In genomic region chr14:95072310-95072709, GRCh38 we compare ENCODE assay signal across 21 cellular contexts.
A peak's percentile ranks its signal among the peaks of the same experiment; 100 is the strongest.
DNase-seq lines count a peak whose midpoint lies in the region; ATAC-seq, FAIRE-seq and TF ChIP-seq lines count a peak whose summit lies in the region.
"Had no signal": no experiment of that assay in that cellular context is flagged by ENCODE, and none has a peak within 500 bp of the region (broad histone marks: within the 10 kb centered on the region; RNA-seq: fewer than 3 reads in every experiment).

No MANE protein-coding gene starts in this region.

- ATAC-seq in GM21381 (IDR thresholded peaks at IDR 0.05; ENCODE audit: unreplicated experiment), result no peak
- ATAC-seq: CD8-positive, alpha-beta T cell; GM12878; GM23338 had no signal

- H3K36me3 ChIP-seq in SK-N-SH (replicated peaks in 1 of 2; ENCODE audit: control insufficient read depth in 1 of 2, insufficient read depth in 2 of 2, low read length in 1 of 2) (no peaks in the 10 kb centered on the region), colonic mucosa (no peaks in the 10 kb centered on the region), neural progenitor cell (no peaks in the 10 kb centered on the region)
- H3K36me3 ChIP-seq: BLaER1 treated with 17β-estradiol and CSF1 and Interleukin-3, amounts not matched to agents 10 nM and 100 nM had no signal

- H4K20me1 ChIP-seq in SK-N-SH (ENCODE audit: insufficient read depth) (no peaks in the 10 kb centered on the region), neural progenitor cell (ENCODE audit: low read depth) (no peaks in the 10 kb centered on the region)
- H4K20me1 ChIP-seq: BLaER1 treated with 17β-estradiol and CSF1 and Interleukin-3, amounts not matched to agents 10 nM and 100 nM had no signal

- no peaks in the 10 kb centered on the region for H3K9me2 ChIP-seq in SK-N-SH

- H3K27ac ChIP-seq in SK-N-SH (ENCODE audit: low read depth in 2 of 2, low read length in 1 of 2) (peak overlapping the region in 1 of 2 experiments; percentile 43; a peak in 1 of 4 replicates), colonic mucosa (no peak overlapping the region), neural progenitor cell (no peak overlapping the region)
- H3K27ac ChIP-seq: BLaER1 treated with 17β-estradiol and CSF1 and Interleukin-3, amounts not matched to agents 10 nM and 100 nM; HL-60 had no signal

- no peak for TF ChIP-seq EP300 in SK-N-SH (IDR thresholded peaks at IDR 0.05; ENCODE audit: borderline replicate concordance in 1 of 2, low read depth in 1 of 2, low read length in 1 of 2)

- no TSS peak for BruUV-seq in MCF 10A (replicated peaks; lab: Mats Ljungman, UMichigan)

- no peak overlapping the region for H3K27ac Mint-ChIP-seq in neural progenitor cell
- H3K27ac Mint-ChIP-seq in MCF 10A (ENCODE audit: low read depth, unreplicated experiment), result no peak overlapping the region
- H3K27ac Mint-ChIP-seq: B cell; CD8-positive, alpha-beta T cell; GM23338 had no signal

- H3K4me1 Mint-ChIP-seq in neural progenitor cell (peaks cover 23% of the 10 kb centered on the region), MCF 10A (ENCODE audit: insufficient read depth, unreplicated experiment) (no peaks in the 10 kb centered on the region)
- H3K4me1 Mint-ChIP-seq: B cell, GM23338 had no signal

- intact Hi-C loops in colonic mucosa (cut with DNase I), result no loop called here
- intact Hi-C loops in MCF 10A (cut with micrococcal nuclease), result no loop called here

- WGBS in SK-N-SH (ENCODE audit: low lambda C conversion rate), result 30% methylated on average over 6 of the region's 6 CpGs

- CTCF ChIA-PET in SK-N-SH (lab: Yijun Ruan, JAX) (interaction anchor here (0.7 to 2.0 kb wide), 4 partner anchors 9 to 826 kb away, joined by 3 to 7 read pairs (median 4); no protein-coding TSS in a partner anchor), MCF 10A (lab: Yijun Ruan, JAX) (interaction anchor here (0.5 kb wide), 1 partner anchor 322 kb away, joined by 3 read pairs; no protein-coding TSS in a partner anchor)

- POLR2A ChIA-PET in SK-N-SH (lab: Yijun Ruan, JAX), result no interaction called here
- POLR2A ChIA-PET in MCF 10A (lab: Yijun Ruan, JAX), result no interaction called here

- H3K27me3 ChIP-seq in SK-N-SH (ENCODE audit: insufficient read depth) (no peaks in the 10 kb centered on the region), colonic mucosa (no peaks in the 10 kb centered on the region), neural progenitor cell (no peaks in the 10 kb centered on the region)
- H3K27me3 ChIP-seq: BLaER1 treated with 17β-estradiol and CSF1 and Interleukin-3, amounts not matched to agents 10 nM and 100 nM had no signal

- no peak for TF ChIP-seq CTCF in SK-N-SH (IDR thresholded peaks at IDR 0.05)
- TF ChIP-seq CTCF in colonic mucosa (IDR thresholded peaks at IDR 0.05), result no peak
- no peak for TF ChIP-seq CTCF in neural progenitor cell (IDR thresholded peaks at IDR 0.05)
- no peak for TF ChIP-seq CTCF in MCF 10A (IDR thresholded peaks at IDR 0.05; ENCODE audit: unreplicated experiment)

- H3K36me3 Mint-ChIP-seq in neural progenitor cell (no peaks in the 10 kb centered on the region), MCF 10A (ENCODE audit: insufficient read depth, unreplicated experiment) (no peaks in the 10 kb centered on the region)
- H3K36me3 Mint-ChIP-seq: CD8-positive, alpha-beta T cell had no signal

- H3K4me3 Mint-ChIP-seq in neural progenitor cell (no peak overlapping the region), MCF 10A (ENCODE audit: unreplicated experiment) (no peak overlapping the region)
- H3K4me3 Mint-ChIP-seq: B cell; CD8-positive, alpha-beta T cell; GM23338 had no signal

- H3K9me3 ChIP-seq in SK-N-SH (no peaks in the 10 kb centered on the region), colonic mucosa (no peaks in the 10 kb centered on the region), neural progenitor cell (ENCODE audit: low read depth) (no peaks in the 10 kb centered on the region)

- no peaks in the 10 kb centered on the region for H3K79me2 ChIP-seq in SK-N-SH (ENCODE audit: insufficient read depth)
- no peaks in the 10 kb centered on the region for H3K79me2 ChIP-seq in neural progenitor cell (ENCODE audit: low read depth)

- H3K9ac ChIP-seq in SK-N-SH, result no peak overlapping the region
- H3K9ac ChIP-seq in colonic mucosa (ENCODE audit: low read depth in 2 of 2, low read length in 2 of 2), result no peak overlapping the region
- no peak overlapping the region for H3K9ac ChIP-seq in neural progenitor cell
- H3K9ac ChIP-seq: BLaER1 treated with 17β-estradiol and CSF1 and Interleukin-3, amounts not matched to agents 10 nM and 100 nM had no signal

- DNase-seq in SK-N-SH (no peak), colonic mucosa (peak; percentile 1), neural progenitor cell (ENCODE audit: low spot score) (no peak), HTR-8/SVneo (ENCODE audit: insufficient read length, low spot score) (no peak), MCF 10A (ENCODE audit: unreplicated experiment) (no peak)
- no peak for DNase-seq in stimulated activated CD4-positive, alpha-beta T cell treated with anti-CD3 and anti-CD28 coated beads, Interleukin-4, amount 100 ng/mL, for 4 hours
- DNase-seq: CD8-positive, alpha-beta T cell; COR-L47; DMS 273 treated with DMSO at 0.1 percent for 48 hours; DMS53; DND-41; EL; HCEC 1CT; IMR-90 had no signal

- no peaks in the 10 kb centered on the region for H3K9me3 Mint-ChIP-seq in neural progenitor cell
- H3K9me3 Mint-ChIP-seq in MCF 10A (ENCODE audit: unreplicated experiment), result no peaks in the 10 kb centered on the region
- H3K9me3 Mint-ChIP-seq: CD8-positive, alpha-beta T cell; GM23338 had no signal

- H3K4me1 ChIP-seq in SK-N-SH (ENCODE audit: control insufficient read depth in 1 of 2, insufficient read depth in 2 of 2, low read depth in 1 of 2, low read length in 1 of 2) (peaks cover 0 to 17% of the 10 kb centered on the region in 2 experiments; a peak in 2 of 4 replicates), colonic mucosa (no peaks in the 10 kb centered on the region), neural progenitor cell (peaks cover 24% of the 10 kb centered on the region)
- H3K4me1 ChIP-seq: BLaER1 treated with 17β-estradiol and CSF1 and Interleukin-3, amounts not matched to agents 10 nM and 100 nM had no signal

- H3F3A ChIP-seq in SK-N-SH (replicated peaks; ENCODE audit: insufficient read depth), result no peaks in the 10 kb centered on the region
- peaks cover 14% of the 10 kb centered on the region for H3F3A ChIP-seq in neural progenitor cell (ENCODE audit: low read depth)

- H3K4me2 ChIP-seq in SK-N-SH (no peak overlapping the region), neural progenitor cell (peak overlapping the region; percentile 77)
- H3K4me2 ChIP-seq: BLaER1 treated with 17β-estradiol and CSF1 and Interleukin-3, amounts not matched to agents 10 nM and 100 nM; GM23338 had no signal

- no peak for TF ChIP-seq RAD21 in SK-N-SH (IDR thresholded peaks at IDR 0.05; ENCODE audit: low read length)

- no peak overlapping the region for H3K4me3 ChIP-seq in SK-N-SH (ENCODE audit: low read depth in 2 of 2, low read length in 1 of 2)
- no peak overlapping the region for H3K4me3 ChIP-seq in colonic mucosa
- peak overlapping the region; percentile 26 for H3K4me3 ChIP-seq in neural progenitor cell
- H3K4me3 ChIP-seq: BLaER1 treated with 17β-estradiol and CSF1 and Interleukin-3, amounts not matched to agents 10 nM and 100 nM; GM12878; GM23338 had no signal

- no peak for FAIRE-seq in HTR-8/SVneo (lab: Jason Lieb, UNC)
- FAIRE-seq: GM12878, H54 had no signal

- H3K27me3 Mint-ChIP-seq in neural progenitor cell (ENCODE audit: insufficient read depth, low read depth), result peaks cover 10% of the 10 kb centered on the region
- peaks cover 11% of the 10 kb centered on the region for H3K27me3 Mint-ChIP-seq in MCF 10A (ENCODE audit: insufficient read depth, unreplicated experiment)

- peak overlapping the region; percentile 51; the same call in 1 of the 2 replicates for H2AFZ ChIP-seq in SK-N-SH (ENCODE audit: low read depth)
- H2AFZ ChIP-seq in neural progenitor cell (replicated peaks), result no peak overlapping the region
- H2AFZ ChIP-seq: GM23338 had no signal

TF ChIP-seq in SK-N-SH, 30 proteins besides CTCF, POLR2A, EP300 and RAD21 (continues in another document):
- TF ChIP-seq REST (IDR thresholded peaks at IDR 0.05; ENCODE audit: low read depth, low read length), result no peak
- no peak for TF ChIP-seq USF2 (IDR thresholded peaks at IDR 0.05; ENCODE audit: borderline replicate concordance, low read depth, low read length)
